In the genomic region with DNA sequence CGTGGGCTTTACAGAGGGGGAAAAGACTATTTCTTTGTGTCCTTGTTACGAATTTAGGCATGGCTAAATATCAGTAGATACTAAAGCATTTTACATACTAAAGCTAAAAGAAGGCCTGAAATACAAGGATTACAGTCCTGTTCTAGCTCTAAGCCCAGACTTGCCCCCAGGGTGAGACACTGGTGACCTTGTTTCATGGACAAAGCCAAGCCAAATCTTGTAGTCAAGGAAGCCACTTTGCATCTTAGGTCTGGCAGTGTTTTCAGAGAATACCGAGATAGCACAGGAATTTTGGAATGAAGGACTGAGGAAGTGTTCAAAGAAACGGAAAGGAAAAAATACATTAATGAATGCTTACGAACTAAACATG, we compare ENCODE assay signal across 8 cellular contexts. TPM values are rescaled to one million over a fixed set of nuclear protein-coding genes. Genes with fewer than 3 reads are reported as not detected.
A peak's percentile ranks its signal among the peaks of the same experiment; 100 is the strongest.
DNase-seq lines count a peak whose midpoint lies in the region; ATAC-seq, FAIRE-seq and TF ChIP-seq lines count a peak whose summit lies in the region.

No MANE protein-coding gene starts in this region.

- ATAC-seq in HG03045 (IDR thresholded peaks at IDR 0.05; ENCODE audit: unreplicated experiment) (no peak), GM21423 (IDR thresholded peaks at IDR 0.05; ENCODE audit: unreplicated experiment) (no peak)

- H3K79me1 ChIP-seq in H1 (ENCODE audit: low read depth, low read length): peaks cover 5% of the 10 kb centered on the region

- H3K14ac ChIP-seq in H1 (ENCODE audit: insufficient read length): no peak overlapping the region

- peaks cover 0 to 28% of the 10 kb centered on the region in 2 donors for H3K36me3 Mint-ChIP-seq in CD4-positive, alpha-beta memory T cell
- H3K36me3 Mint-ChIP-seq in neural progenitor cell: no peaks in the 10 kb centered on the region

- H3K79me2 ChIP-seq in OCI-LY1 (ENCODE audit: insufficient read depth, low read length) (peaks cover 41% of the 10 kb centered on the region), H1 (ENCODE audit: control insufficient read depth in 1 of 2, insufficient read depth in 2 of 2, low read length in 2 of 2) (peaks cover 41 to 84% of the 10 kb centered on the region in 2 experiments), neural progenitor cell (ENCODE audit: low read depth) (peaks cover 73% of the 10 kb centered on the region)

- WGBS in H1 (ENCODE audit: extremely low coverage in 1 of 2, insufficient coverage in 1 of 2, insufficient read length in 1 of 2, insufficient replicate concordance in 2 of 2, low coverage in 1 of 2, low lambda C conversion rate in 2 of 2, missing lambda C conversion rate in 1 of 2), 2 experiments: 66% methylated on average over 5 of the region's 5 CpGs; no CpG with 5 or more reads in 1 of the 2 experiments

- H3F3A ChIP-seq in OCI-LY1 (ENCODE audit: insufficient read depth, low read length): no peaks in the 10 kb centered on the region
- H3F3A ChIP-seq in neural progenitor cell (ENCODE audit: low read depth): peaks cover 28% of the 10 kb centered on the region

- in situ Hi-C loops in GM13976 (cut with MboI; ENCODE audit: low sequenced_read_pairs, unreplicated experiment): no loop called here

- no peak for FAIRE-seq in H1 (lab: Jason Lieb, UNC)

- peaks cover 39% of the 10 kb centered on the region for H3K4me1 ChIP-seq in CD4-positive, alpha-beta memory T cell (ENCODE audit: insufficient read depth, low read length)
- peaks cover 41% of the 10 kb centered on the region for H3K4me1 ChIP-seq in OCI-LY1 (ENCODE audit: insufficient read depth, low read length, severe bottlenecking)
- peaks cover 3 to 11% (median 7%) of the 10 kb centered on the region in 4 experiments for H3K4me1 ChIP-seq in H1 (replicated peaks in 1 of 4; ENCODE audit: control insufficient read depth in 3 of 4, insufficient read depth in 4 of 4, low read length in 3 of 4)
- peaks cover 33% of the 10 kb centered on the region for H3K4me1 ChIP-seq in neural progenitor cell

- no peaks in the 10 kb centered on the region for H3K27me3 Mint-ChIP-seq in CD4-positive, alpha-beta memory T cell
- H3K27me3 Mint-ChIP-seq in neural progenitor cell (ENCODE audit: insufficient read depth, low read depth): peaks cover 3% of the 10 kb centered on the region

- H3K27ac Mint-ChIP-seq in CD4-positive, alpha-beta memory T cell: peak overlapping the region; percentile 97 to 100 (median 98)
- H3K27ac Mint-ChIP-seq in neural progenitor cell: peak overlapping the region; percentile 96

- H3K4me2 ChIP-seq in OCI-LY1 (ENCODE audit: low read length) (peak overlapping the region; percentile 81), H1 (ENCODE audit: insufficient read depth in 1 of 2, low read depth in 2 of 2, low read length in 2 of 2) (peak overlapping the region; percentile 70 to 74), neural progenitor cell (peak overlapping the region; percentile 88)

- H2AFZ ChIP-seq in OCI-LY1 (ENCODE audit: low read length) (no peak overlapping the region), H1 (ENCODE audit: low read length) (no peak overlapping the region), neural progenitor cell (replicated peaks) (peak overlapping the region; percentile 48)

- H4K91ac ChIP-seq in H1 (replicated peaks; ENCODE audit: insufficient read length, low read length): no peak overlapping the region

- no peaks in the 10 kb centered on the region for H3K9me2 ChIP-seq in OCI-LY1 (ENCODE audit: low read depth, low read length)

- peak overlapping the region; percentile 33; the same call in 1 of the 2 replicates for H2BK12ac ChIP-seq in H1 (ENCODE audit: low read depth, low read length)

- no peak overlapping the region for H3K4ac ChIP-seq in H1 (replicated peaks; ENCODE audit: insufficient read length, low read depth, low read length)

- no peak overlapping the region for H2AK5ac ChIP-seq in H1 (ENCODE audit: low read depth, low read length)

- no peak overlapping the region for H2BK120ac ChIP-seq in H1 (replicated peaks; ENCODE audit: low read depth, low read length)

- TF ChIP-seq POLR2A in H1 (IDR thresholded peaks at IDR 0.05; ENCODE audit: control extremely low read depth in 1 of 2, low read depth in 2 of 2, low read length in 2 of 2): no peak

- POLR2A ChIA-PET in CD4-positive, alpha-beta memory T cell (lab: Charles Lee; ENCODE audit: partially characterized antibody): interaction anchor here (0.6 to 8.9 kb wide), 15 partner anchors 9 to 317 kb away, joined by 3 to 163 read pairs (median 6); a partner anchor contains a TSS
- POLR2A ChIA-PET in H1 (lab: Charles Lee; ENCODE audit: partially characterized antibody): interaction anchor here (0.6 to 8.2 kb wide), 13 partner anchors 8 to 235 kb away, joined by 3 to 117 read pairs (median 4); a partner anchor contains a TSS

- TF ChIP-seq EP300 in H1 (IDR thresholded peaks at IDR 0.05; ENCODE audit: borderline replicate concordance in 1 of 2, low read depth in 2 of 2, low read length in 2 of 2): no peak

- no peak overlapping the region for H3K23ac ChIP-seq in H1 (ENCODE audit: insufficient read length)

- no peaks in the 10 kb centered on the region for H3K36me3 ChIP-seq in CD4-positive, alpha-beta memory T cell (ENCODE audit: insufficient read depth, low read length)
- H3K36me3 ChIP-seq in OCI-LY1 (ENCODE audit: insufficient read depth, low read length) (no peaks in the 10 kb centered on the region; the same call in 1 of the 2 replicates), H1 (ENCODE audit: control insufficient read depth in 2 of 4, insufficient read depth in 4 of 4, low read length in 3 of 4) (peaks cover 0 to 2% (median 0%) of the 10 kb centered on the region in 4 experiments; a peak in 1 of 8 replicates), neural progenitor cell (no peaks in the 10 kb centered on the region)

- H3K9ac ChIP-seq in OCI-LY1 (ENCODE audit: low read length) (peak overlapping the region; percentile 87), H1 (replicated peaks in 1 of 4; ENCODE audit: extremely low read depth in 1 of 4, low read depth in 3 of 4, low read length in 3 of 4) (peak overlapping the region; percentile 69 to 96 (median 90)), neural progenitor cell (peak overlapping the region; percentile 75)

- peak overlapping the region; percentile 88 to 99 (median 98) for H3K4me3 Mint-ChIP-seq in CD4-positive, alpha-beta memory T cell
- H3K4me3 Mint-ChIP-seq in neural progenitor cell: peak overlapping the region; percentile 98

- H4K20me1 ChIP-seq in OCI-LY1 (ENCODE audit: insufficient read depth, low read length) (peaks cover 14% of the 10 kb centered on the region; the same call in 1 of the 2 replicates), H1 (replicated peaks in 1 of 2; ENCODE audit: control insufficient read depth in 1 of 2, insufficient read depth in 2 of 2, low read length in 2 of 2) (peaks cover 18 to 21% of the 10 kb centered on the region in 2 experiments), neural progenitor cell (ENCODE audit: low read depth) (peaks cover 41% of the 10 kb centered on the region)

- peak overlapping the region; percentile 86 for H2BK5ac ChIP-seq in H1 (ENCODE audit: low read depth, low read length)

- no peak for TF ChIP-seq RAD21 in H1 (IDR thresholded peaks at IDR 0.05 in 1 of 2, conservative IDR thresholded peaks at IDR 0.05 in 1 of 2; ENCODE audit: low read depth in 2 of 2, low read length in 2 of 2)

- H2BK20ac ChIP-seq in H1 (ENCODE audit: low read length): no peak overlapping the region

- H3K27ac ChIP-seq in CD4-positive, alpha-beta memory T cell (ENCODE audit: low read depth, low read length): peak overlapping the region; percentile 97
- H3K27ac ChIP-seq in OCI-LY1 (ENCODE audit: low read depth, low read length, poor library complexity, severe bottlenecking) (peak overlapping the region; percentile 85), H1 (ENCODE audit: low read depth, low read length) (peak overlapping the region; percentile 93), neural progenitor cell (peak overlapping the region; percentile 98)

- no peak overlapping the region for H3K56ac ChIP-seq in H1 (replicated peaks; ENCODE audit: insufficient read length, low read depth, low read length)

- no peak for DNase-seq in CD4-positive, alpha-beta memory T cell
- no peak for DNase-seq in H1 (ENCODE audit: low read depth in 1 of 2, low spot score in 2 of 2)
- DNase-seq in neural progenitor cell (ENCODE audit: low spot score): peak; percentile 23
- no peak for DNase-seq in GM13976 (ENCODE audit: low spot score)
- no peak for DNase-seq in EL

- TF ChIP-seq CTCF in OCI-LY1 (IDR thresholded peaks at IDR 0.05; ENCODE audit: low read length) (no peak), H1 (IDR thresholded peaks at IDR 0.05; ENCODE audit: control extremely low read depth in 1 of 3, insufficient read depth in 1 of 3, low read depth in 1 of 3, low read length in 3 of 3) (no peak), neural progenitor cell (IDR thresholded peaks at IDR 0.05) (no peak), GM13976 (IDR thresholded peaks at IDR 0.05; ENCODE audit: borderline replicate concordance, control extremely low read depth, extremely low read depth, insufficient read depth, missing control alignments) (no peak)

- CTCF ChIA-PET in CD4-positive, alpha-beta memory T cell (lab: Charles Lee; ENCODE audit: partially characterized antibody): interaction anchor here (0.6 to 7.2 kb wide), 7 partner anchors 9 to 318 kb away, joined by 3 to 68 read pairs (median 4); a partner anchor contains a TSS
- CTCF ChIA-PET in H1 (lab: Charles Lee; ENCODE audit: partially characterized antibody): interaction anchor here (0.6 to 6.9 kb wide), 7 partner anchors 9 to 52 kb away, joined by 3 to 36 read pairs (median 3); a partner anchor contains a TSS

- peak overlapping the region; percentile 84 to 90 for H3K4me3 ChIP-seq in CD4-positive, alpha-beta memory T cell (ENCODE audit: low read length in 2 of 2)
- peak overlapping the region; percentile 92 for H3K4me3 ChIP-seq in OCI-LY1 (ENCODE audit: low read depth, low read length, poor library complexity, severe bottlenecking)
- peak overlapping the region; percentile 37 to 99 (median 92) for H3K4me3 ChIP-seq in H1 (ENCODE audit: extremely low read depth in 1 of 4, insufficient read depth in 2 of 4, low read depth in 3 of 4, low read length in 4 of 4)
- peak overlapping the region; percentile 90 for H3K4me3 ChIP-seq in neural progenitor cell

- H2BK15ac ChIP-seq in H1 (ENCODE audit: low read length): no peak overlapping the region

- H3K9me3 Mint-ChIP-seq in CD4-positive, alpha-beta memory T cell: no peaks in the 10 kb centered on the region
- H3K9me3 Mint-ChIP-seq in neural progenitor cell: no peaks in the 10 kb centered on the region

- peak overlapping the region; percentile 56 for H4K5ac ChIP-seq in H1 (ENCODE audit: insufficient read length, low read depth, low read length)

- intact Hi-C loops in CD4-positive, alpha-beta memory T cell (cut with micrococcal nuclease): loop anchor here (1.0 to 10.0 kb wide), 6 partner anchors 19 to 1229 kb away; a partner anchor contains a TSS

- no peak overlapping the region; the same call in 1 of the 2 replicates for H4K8ac ChIP-seq in H1 (ENCODE audit: extremely low read depth, insufficient read depth, low read length)

- peaks cover 26 to 54% (median 35%) of the 10 kb centered on the region in 4 donors for H3K4me1 Mint-ChIP-seq in CD4-positive, alpha-beta memory T cell
- peaks cover 34% of the 10 kb centered on the region for H3K4me1 Mint-ChIP-seq in neural progenitor cell

- no peaks in the 10 kb centered on the region for H3K27me3 ChIP-seq in CD4-positive, alpha-beta memory T cell (ENCODE audit: insufficient read depth, low read length)
- H3K27me3 ChIP-seq in OCI-LY1 (ENCODE audit: insufficient read depth, low read length) (no peaks in the 10 kb centered on the region), H1 (replicated peaks in 1 of 4; ENCODE audit: control insufficient read depth in 3 of 4, extremely low read depth in 1 of 4, insufficient read depth in 3 of 4, low read length in 3 of 4) (no peaks in the 10 kb centered on the region), neural progenitor cell (no peaks in the 10 kb centered on the region)

- no peaks in the 10 kb centered on the region for H3K9me3 ChIP-seq in CD4-positive, alpha-beta memory T cell (ENCODE audit: control insufficient read depth in 1 of 2, low read length in 2 of 2)
- H3K9me3 ChIP-seq in OCI-LY1 (ENCODE audit: low read length) (no peaks in the 10 kb centered on the region), H1 (ENCODE audit: insufficient read depth in 2 of 2, low read depth in 1 of 2, low read length in 1 of 2) (no peaks in the 10 kb centered on the region), neural progenitor cell (ENCODE audit: low read depth) (no peaks in the 10 kb centered on the region)

- peaks cover 3% of the 10 kb centered on the region for H3K23me2 ChIP-seq in H1 (ENCODE audit: low read depth, low read length)

- 0 out of 2 replicates have a peak overlapping the region, but pooled peaks have one; percentile 4 for H3K18ac ChIP-seq in H1 (ENCODE audit: extremely low read depth, low read length)

RNA-seq across cellular contexts. Expression of a gene that starts 0.7 kb away (rescaled TPM):
- 100 to 1,000 TPM; 150 to 165 TPM for total RNA-seq in CD4-positive, alpha-beta memory T cell
- polyA plus RNA-seq in CD4-positive, alpha-beta memory T cell: 100 to 1,000 TPM; 118 to 125 TPM
- total RNA-seq in H1 (2021; fragmentation: NEBNext Ultra II Directional; extraction: Animal tissue kit (Norgen Biotek cat#: 25700)): 378 and 388 TPM in 2 replicates
- polyA plus RNA-seq in H1 (2011; rRNA removed): 78.2 and 83.7 TPM in 2 replicates
- polyA plus RNA-seq in H1 (2011; cell fraction: cytosol; rRNA removed): 144 TPM
- polyA plus RNA-seq in H1 (2011; cell fraction: nucleus; rRNA removed): 56.7 TPM
- 148 to 255 TPM (median 185 TPM) in 4 replicates for polyA plus RNA-seq in H1 (2012, experiment 1 of 2)
- polyA plus RNA-seq in H1 (2012, experiment 2 of 2): 20.2 TPM
- polyA plus RNA-seq in H1 (2013, experiment 1 of 2): 174 TPM
- polyA plus RNA-seq in H1 (2013, experiment 2 of 2): 179 TPM
- 159 and 221 TPM in 2 replicates for polyA minus RNA-seq in H1 (2011; rRNA and poly(A)+ RNA removed)
- polyA minus RNA-seq in H1 (2011; cell fraction: cytosol; rRNA and poly(A)+ RNA removed): 113 TPM
- 140 TPM for polyA minus RNA-seq in H1 (2011; cell fraction: nucleus; rRNA and poly(A)+ RNA removed)
- 218 and 241 TPM in 2 replicates for total RNA-seq in neural progenitor cell (ENCODE audit: low replicate concordance)

RNA-seq across cellular contexts. Expression of a gene that starts 43.6 kb away (rescaled TPM):
- under 1 TPM; 0.35 to 0.39 TPM for total RNA-seq in CD4-positive, alpha-beta memory T cell
- under 1 TPM; 0.32 to 0.37 TPM for polyA plus RNA-seq in CD4-positive, alpha-beta memory T cell
- 1.4 and 2.1 TPM in 2 replicates for total RNA-seq in H1 (2021; fragmentation: NEBNext Ultra II Directional; extraction: Animal tissue kit (Norgen Biotek cat#: 25700))
- 1.2 and 1.4 TPM in 2 replicates for polyA plus RNA-seq in H1 (2011; rRNA removed)
- polyA plus RNA-seq in H1 (2011; cell fraction: cytosol; rRNA removed): 1.4 TPM
- 1.1 TPM for polyA plus RNA-seq in H1 (2011; cell fraction: nucleus; rRNA removed)
- polyA plus RNA-seq in H1 (2012, experiment 1 of 2): 0.93 to 1.3 TPM (median 0.99 TPM) in 4 replicates
- 0.09 TPM for polyA plus RNA-seq in H1 (2012, experiment 2 of 2)
- 1.7 TPM for polyA plus RNA-seq in H1 (2013, experiment 1 of 2)
- 1.0 TPM for polyA plus RNA-seq in H1 (2013, experiment 2 of 2)
- polyA minus RNA-seq in H1 (2011; rRNA and poly(A)+ RNA removed): 4.1 and 5.2 TPM in 2 replicates
- polyA minus RNA-seq in H1 (2011; cell fraction: cytosol; rRNA and poly(A)+ RNA removed): 5.4 TPM
- 4.7 TPM for polyA minus RNA-seq in H1 (2011; cell fraction: nucleus; rRNA and poly(A)+ RNA removed)
- total RNA-seq in neural progenitor cell (ENCODE audit: low replicate concordance): 1.2 and 2.9 TPM in 2 replicates

RNA-seq across cellular contexts. Expression of a gene that starts 50.4 kb away (rescaled TPM):
- 10 to 100 TPM; 48.6 to 49.4 TPM for total RNA-seq in CD4-positive, alpha-beta memory T cell
- 10 to 100 TPM; 31.9 to 35.4 TPM for polyA plus RNA-seq in CD4-positive, alpha-beta memory T cell
- 190 and 198 TPM in 2 replicates for total RNA-seq in H1 (2021; fragmentation: NEBNext Ultra II Directional; extraction: Animal tissue kit (Norgen Biotek cat#: 25700))
- polyA plus RNA-seq in H1 (2011; rRNA removed): 39.8 and 57.3 TPM in 2 replicates
- polyA plus RNA-seq in H1 (2011; cell fraction: cytosol; rRNA removed): 77.3 TPM
- polyA plus RNA-seq in H1 (2011; cell fraction: nucleus; rRNA removed): 88.8 TPM
- polyA plus RNA-seq in H1 (2012, experiment 1 of 2): 60.6 to 118 TPM (median 75.0 TPM) in 4 replicates
- polyA plus RNA-seq in H1 (2012, experiment 2 of 2): 8.1 TPM
- polyA plus RNA-seq in H1 (2013, experiment 1 of 2): 172 TPM
- polyA plus RNA-seq in H1 (2013, experiment 2 of 2): 173 TPM
- polyA minus RNA-seq in H1 (2011; rRNA and poly(A)+ RNA removed): 100 and 129 TPM in 2 replicates
- 68.5 TPM for polyA minus RNA-seq in H1 (2011; cell fraction: cytosol; rRNA and poly(A)+ RNA removed)
- polyA minus RNA-seq in H1 (2011; cell fraction: nucleus; rRNA and poly(A)+ RNA removed): 180 TPM
- 80.4 and 114 TPM in 2 replicates for total RNA-seq in neural progenitor cell (ENCODE audit: low replicate concordance)
